Comparison of ENCODE assay signal across 1 cellular context in the genomic region with DNA sequence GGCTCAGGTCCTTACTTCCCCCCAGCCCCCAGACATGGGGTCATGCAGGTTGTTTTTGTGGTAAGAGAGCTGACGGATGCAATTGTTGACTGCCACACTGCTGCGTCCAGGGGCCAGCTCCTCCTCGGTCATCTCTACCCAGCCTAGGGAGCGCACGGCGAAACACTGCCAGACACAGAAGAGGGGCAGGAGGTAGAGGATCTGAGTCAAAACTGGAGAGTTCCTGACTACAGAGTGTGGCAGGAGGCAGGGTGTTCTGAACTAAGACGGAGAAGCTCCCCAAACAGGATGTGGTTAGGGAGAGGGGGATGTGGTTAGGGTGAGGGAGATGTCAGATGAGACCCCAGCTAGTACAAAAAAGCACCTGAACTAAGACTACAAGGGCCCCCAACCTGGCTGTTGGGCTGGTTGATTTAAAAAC.
TF ChIP-seq lines count a peak whose summit lies in the region.

No MANE protein-coding gene starts in this region.

TF ChIP-seq in IMR-90, 13 proteins besides CTCF, POLR2A, EP300 and RAD21:
- no peak for TF ChIP-seq RFX5 (IDR thresholded peaks at IDR 0.05; ENCODE audit: low read depth, low read length)
- no peak for TF ChIP-seq SMC3 (IDR thresholded peaks at IDR 0.05; ENCODE audit: low read depth, low read length)
- TF ChIP-seq NFE2L2 (IDR thresholded peaks at IDR 0.05; ENCODE audit: low read depth, low read length): no peak
- TF ChIP-seq BHLHE40 (IDR thresholded peaks at IDR 0.05; ENCODE audit: low read depth, low read length): no peak
- TF ChIP-seq, protein P1, sequence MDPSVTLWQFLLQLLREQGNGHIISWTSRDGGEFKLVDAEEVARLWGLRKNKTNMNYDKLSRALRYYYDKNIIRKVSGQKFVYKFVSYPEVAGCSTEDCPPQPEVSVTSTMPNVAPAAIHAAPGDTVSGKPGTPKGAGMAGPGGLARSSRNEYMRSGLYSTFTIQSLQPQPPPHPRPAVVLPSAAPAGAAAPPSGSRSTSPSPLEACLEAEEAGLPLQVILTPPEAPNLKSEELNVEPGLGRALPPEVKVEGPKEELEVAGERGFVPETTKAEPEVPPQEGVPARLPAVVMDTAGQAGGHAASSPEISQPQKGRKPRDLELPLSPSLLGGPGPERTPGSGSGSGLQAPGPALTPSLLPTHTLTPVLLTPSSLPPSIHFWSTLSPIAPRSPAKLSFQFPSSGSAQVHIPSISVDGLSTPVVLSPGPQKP (IDR thresholded peaks at IDR 0.05; ENCODE audit: borderline replicate concordance, low read depth, low read length): no peak
- TF ChIP-seq, protein P2, sequence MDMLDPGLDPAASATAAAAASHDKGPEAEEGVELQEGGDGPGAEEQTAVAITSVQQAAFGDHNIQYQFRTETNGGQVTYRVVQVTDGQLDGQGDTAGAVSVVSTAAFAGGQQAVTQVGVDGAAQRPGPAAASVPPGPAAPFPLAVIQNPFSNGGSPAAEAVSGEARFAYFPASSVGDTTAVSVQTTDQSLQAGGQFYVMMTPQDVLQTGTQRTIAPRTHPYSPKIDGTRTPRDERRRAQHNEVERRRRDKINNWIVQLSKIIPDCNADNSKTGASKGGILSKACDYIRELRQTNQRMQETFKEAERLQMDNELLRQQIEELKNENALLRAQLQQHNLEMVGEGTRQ (IDR thresholded peaks at IDR 0.05; ENCODE audit: low read depth, low read length): no peak
- TF ChIP-seq MAFK (IDR thresholded peaks at IDR 0.05; ENCODE audit: low read depth, low read length): no peak
- TF ChIP-seq RCOR1 (IDR thresholded peaks at IDR 0.05; ENCODE audit: insufficient replicate concordance, low read length): no peak
- TF ChIP-seq CEBPB (IDR thresholded peaks at IDR 0.05; ENCODE audit: low read depth, low read length): no peak
- no peak for TF ChIP-seq CHD1 (IDR thresholded peaks at IDR 0.05; ENCODE audit: low read depth, low read length)
- no peak for TF ChIP-seq FOS (IDR thresholded peaks at IDR 0.05; ENCODE audit: low read depth, low read length)
- TF ChIP-seq MXI1 (IDR thresholded peaks at IDR 0.05; ENCODE audit: borderline replicate concordance, low read depth, low read length): no peak
- no peak for TF ChIP-seq MAZ (IDR thresholded peaks at IDR 0.05; ENCODE audit: borderline replicate concordance, low read depth, low read length)
TF ChIP-seq in IMR-90: peak in this region for 0.
